ENCODE assay signal across 31 cellular contexts in genomic region chr11:37718431-37718999, GRCh38.
A peak's percentile ranks its signal among the peaks of the same experiment; 100 is the strongest.
DNase-seq lines count a peak whose midpoint lies in the region; ATAC-seq and TF ChIP-seq lines count a peak whose summit lies in the region.
"Had no signal": no experiment of that assay in that cellular context is flagged by ENCODE, and none has a peak within 500 bp of the region (broad histone marks: within the 10 kb centered on the region; RNA-seq: fewer than 3 reads in every experiment).

No MANE protein-coding gene starts in this region.

- H3K79me2 ChIP-seq in hepatocyte = no peaks in the 10 kb centered on the region

- H3K27ac ChIP-seq in A673 (ENCODE audit: low read depth, low read length, poor library complexity, severe bottlenecking) (no peak overlapping the region), hepatocyte (no peak overlapping the region)
- H3K27ac ChIP-seq: A549, ascending aorta, esophagus squamous epithelium, upper lobe of right lung had no signal

- intact Hi-C loops in A673 (cut with micrococcal nuclease; ENCODE audit: unreplicated experiment) = no loop called here

- H3K9me3 Mint-ChIP-seq in osteocyte (ENCODE audit: unreplicated experiment) = no peaks in the 10 kb centered on the region
- H3K9me3 Mint-ChIP-seq in effector memory CD8-positive, alpha-beta T cell = peaks cover 6 to 8% of the 10 kb centered on the region in 2 donors
- H3K9me3 Mint-ChIP-seq: activated CD4-positive, alpha-beta T cell treated with anti-CD3 and anti-CD28 coated beads, Interleukin-2, amount 10 ng/mL, durations not matched to agents 24 days and 14 days had no signal

- no peak overlapping the region for H3K4me3 Mint-ChIP-seq in osteocyte (ENCODE audit: unreplicated experiment)
- no peak overlapping the region for H3K4me3 Mint-ChIP-seq in effector memory CD8-positive, alpha-beta T cell
- H3K4me3 Mint-ChIP-seq: activated CD4-positive, alpha-beta T cell treated with anti-CD3 and anti-CD28 coated beads, Interleukin-2, amount 10 ng/mL, durations not matched to agents 24 days and 14 days; B cell; CD4-positive, alpha-beta memory T cell; central memory CD8-positive, alpha-beta T cell; nephron; WTC11 had no signal

- no peak for ATAC-seq in effector memory CD8-positive, alpha-beta T cell (replicated peaks)
- ATAC-seq in HG02884 (IDR thresholded peaks at IDR 0.05; ENCODE audit: unreplicated experiment) = no peak
- ATAC-seq: A549; activated naive CD4-positive, alpha-beta T cell treated with anti-CD3 and anti-CD28 coated beads, Interleukin-2, amount 50 U/mL, for 72 hours; left colon; upper lobe of right lung; WTC11 had no signal

- POLR2A ChIA-PET in A673 (lab: Charles Lee; ENCODE audit: low non-redundant PET) = no interaction called here

- no peaks in the 10 kb centered on the region for H3K27me3 Mint-ChIP-seq in osteocyte (ENCODE audit: unreplicated experiment)
- no peaks in the 10 kb centered on the region for H3K27me3 Mint-ChIP-seq in effector memory CD8-positive, alpha-beta T cell
- H3K27me3 Mint-ChIP-seq: activated CD4-positive, alpha-beta T cell treated with anti-CD3 and anti-CD28 coated beads, Interleukin-2, amount 10 ng/mL, durations not matched to agents 24 days and 14 days; B cell; CD4-positive, alpha-beta memory T cell; central memory CD8-positive, alpha-beta T cell had no signal

- H2AFZ ChIP-seq in hepatocyte = no peak overlapping the region

- no peaks in the 10 kb centered on the region for H3K9me3 ChIP-seq in A673 (ENCODE audit: low read depth, low read length, poor library complexity, severe bottlenecking)
- no peaks in the 10 kb centered on the region for H3K9me3 ChIP-seq in hepatocyte (ENCODE audit: low read depth)
- H3K9me3 ChIP-seq: A549, ascending aorta, esophagus squamous epithelium, upper lobe of right lung had no signal

- WGBS in hepatocyte (ENCODE audit: low lambda C conversion rate, missing lambda C conversion rate) = 100% methylated on average over 1 of the region's 1 CpG

- no peaks in the 10 kb centered on the region for H4K20me1 ChIP-seq in hepatocyte (ENCODE audit: insufficient read depth, poor library complexity, severe bottlenecking)

- BruUV-seq in A673 (replicated peaks; lab: Mats Ljungman, UMichigan) = no TSS peak

- DNase-seq in A673 (ENCODE audit: low spot score) (peak; percentile 53), NCI-H446 (lab: John Stamatoyannopoulos, UW) (peak; percentile 44 to 87), cardiac fibroblast (ENCODE audit: low read depth in 2 of 2) (peak; percentile 13 to 38), hepatocyte (ENCODE audit: low spot score) (peak; percentile 10), osteocyte (ENCODE audit: extremely low spot score, unreplicated experiment) (no peak), SW480 (ENCODE audit: low spot score) (no peak)
- DNase-seq in effector memory CD8-positive, alpha-beta T cell = no peak
- DNase-seq: activated CD4-positive, alpha-beta T cell treated with anti-CD3 and anti-CD28 coated beads, Interleukin-2, amount 10 ng/mL, durations not matched to agents 24 days and 14 days; activated CD8-positive, alpha-beta memory T cell treated with anti-CD3 and anti-CD28 coated beads for 24 hours; activated effector memory CD4-positive, alpha-beta T cell treated with Interleukin-2 at 50 U/mL for 16 hours; CD4-positive, alpha-beta memory T cell; dermis blood vessel endothelial cell; esophagus squamous epithelium; GOT3; KG1; left colon; NCI-H1417; NCI-H2029 treated with DMSO at 0.1 percent for 48 hours; NCI-H345; stimulated activated naive CD4-positive, alpha-beta T cell treated with Interleukin-2 at 50 U/mL for 16 hours; SW 1271; upper lobe of right lung had no signal

- H3K4me1 ChIP-seq in A673 (ENCODE audit: insufficient read depth, low read length, poor library complexity, severe bottlenecking) (no peaks in the 10 kb centered on the region), hepatocyte (ENCODE audit: insufficient read depth) (no peaks in the 10 kb centered on the region)
- H3K4me1 ChIP-seq: A549, ascending aorta, esophagus squamous epithelium, upper lobe of right lung had no signal

- no peak overlapping the region for H3K27ac Mint-ChIP-seq in osteocyte (ENCODE audit: unreplicated experiment)
- no peak overlapping the region for H3K27ac Mint-ChIP-seq in effector memory CD8-positive, alpha-beta T cell
- H3K27ac Mint-ChIP-seq: activated CD4-positive, alpha-beta T cell treated with anti-CD3 and anti-CD28 coated beads, Interleukin-2, amount 10 ng/mL, durations not matched to agents 24 days and 14 days; activated naive CD4-positive, alpha-beta T cell treated with anti-CD3 and anti-CD28 coated beads, Interleukin-2, amount 50 U/mL, for 72 hours; B cell; CD4-positive, alpha-beta memory T cell; nephron; WTC11 had no signal

- no peak for TF ChIP-seq CTCF in A673 (conservative IDR thresholded peaks at IDR 0.05; ENCODE audit: low read depth, low read length)
- TF ChIP-seq CTCF in cardiac fibroblast (IDR thresholded peaks at IDR 0.05; ENCODE audit: low read depth, low read length) = no peak
- TF ChIP-seq CTCF in hepatocyte (IDR thresholded peaks at IDR 0.05; ENCODE audit: poor library complexity) = no peak
- no peak for TF ChIP-seq CTCF in osteocyte (IDR thresholded peaks at IDR 0.05)

- H3K4me3 ChIP-seq in A673 (ENCODE audit: low read depth, low read length, poor library complexity, severe bottlenecking) = no peak overlapping the region
- no peak overlapping the region for H3K4me3 ChIP-seq in cardiac fibroblast (replicated peaks in 1 of 2; ENCODE audit: low read depth in 2 of 2, low read length in 2 of 2)
- no peak overlapping the region for H3K4me3 ChIP-seq in hepatocyte
- H3K4me3 ChIP-seq: A549, ascending aorta, esophagus squamous epithelium, smooth muscle cell, upper lobe of right lung had no signal

- no peak overlapping the region for H3K4me2 ChIP-seq in hepatocyte
- H3K4me2 ChIP-seq: A549, smooth muscle cell had no signal

- H3K36me3 Mint-ChIP-seq in osteocyte (ENCODE audit: unreplicated experiment) = no peaks in the 10 kb centered on the region
- H3K36me3 Mint-ChIP-seq in effector memory CD8-positive, alpha-beta T cell (ENCODE audit: insufficient read depth) = no peaks in the 10 kb centered on the region
- H3K36me3 Mint-ChIP-seq: activated naive CD4-positive, alpha-beta T cell treated with anti-CD3 and anti-CD28 coated beads, Interleukin-2, amount 50 U/mL, for 72 hours; CD4-positive, alpha-beta memory T cell had no signal

- no peaks in the 10 kb centered on the region for H3K27me3 ChIP-seq in A673 (replicated peaks; ENCODE audit: insufficient read depth, low read depth, low read length, poor library complexity)
- no peaks in the 10 kb centered on the region for H3K27me3 ChIP-seq in hepatocyte
- H3K27me3 ChIP-seq: ascending aorta, esophagus squamous epithelium, upper lobe of right lung had no signal

- H3K36me3 ChIP-seq in A673 (ENCODE audit: insufficient read depth, low read length, poor library complexity, severe bottlenecking) = no peaks in the 10 kb centered on the region
- no peaks in the 10 kb centered on the region for H3K36me3 ChIP-seq in hepatocyte (replicated peaks; ENCODE audit: insufficient read depth, low read depth)
- H3K36me3 ChIP-seq: ascending aorta, esophagus squamous epithelium, upper lobe of right lung had no signal

- no peaks in the 10 kb centered on the region for H3K9me2 ChIP-seq in hepatocyte (replicated peaks; ENCODE audit: insufficient read depth)

- CTCF ChIA-PET in A673 (lab: Charles Lee) = no interaction called here

- no peaks in the 10 kb centered on the region for H3K4me1 Mint-ChIP-seq in osteocyte (ENCODE audit: unreplicated experiment)
- no peaks in the 10 kb centered on the region for H3K4me1 Mint-ChIP-seq in effector memory CD8-positive, alpha-beta T cell (ENCODE audit: low read depth in 2 of 2)
- H3K4me1 Mint-ChIP-seq: activated CD4-positive, alpha-beta T cell treated with anti-CD3 and anti-CD28 coated beads, Interleukin-2, amount 10 ng/mL, durations not matched to agents 24 days and 14 days; B cell; CD4-positive, alpha-beta memory T cell; central memory CD8-positive, alpha-beta T cell; nephron; WTC11 had no signal

Comparison
In these comparisons a context has a peak if more than half of its experiments do, and no peak if none do; other contexts are left out.
1. DNase-seq: peak in A673 (single experiment), NCI-H446 (2 of 2), cardiac fibroblast (2 of 2) and hepatocyte (single experiment); none in osteocyte (single experiment), effector memory CD8-positive, alpha-beta T cell (0 of 3) and SW480 (single experiment).